Comparison of ENCODE assay signal across 18 cellular contexts in the genomic region with DNA sequence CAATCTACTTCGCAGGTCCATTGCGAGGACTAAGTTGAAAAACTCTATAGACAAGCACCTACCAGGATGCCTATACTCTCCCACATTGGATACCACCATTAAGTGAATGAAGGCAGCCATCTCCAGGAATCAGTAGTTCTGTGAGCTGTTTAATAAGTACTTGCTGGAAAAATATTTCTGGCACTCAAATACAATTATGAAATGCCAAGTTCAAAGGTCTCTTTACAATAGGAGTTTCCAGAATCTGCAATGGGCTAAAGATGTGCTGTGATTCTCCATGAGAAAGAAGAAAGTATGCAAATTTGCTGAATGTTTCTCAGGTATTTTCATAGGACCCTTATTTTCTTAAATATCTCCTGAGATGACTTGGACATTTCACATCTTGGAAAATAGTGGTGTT.
DNase-seq lines count a peak whose midpoint lies in the region; ATAC-seq, FAIRE-seq and TF ChIP-seq lines count a peak whose summit lies in the region.
"Had no signal": no experiment of that assay in that cellular context is flagged by ENCODE, and none has a peak within 500 bp of the region (broad histone marks: within the 10 kb centered on the region; RNA-seq: fewer than 3 reads in every experiment).

No MANE protein-coding gene starts in this region.

- H3K9ac ChIP-seq in astrocyte (ENCODE audit: low read length) (no peak overlapping the region), mesenchymal stem cell (ENCODE audit: low read length) (no peak overlapping the region)

- H3K27ac ChIP-seq in astrocyte (ENCODE audit: low read depth, low read length) (no peak overlapping the region), mesenchymal stem cell (ENCODE audit: low read length, poor library complexity, severe bottlenecking) (no peak overlapping the region), heart right ventricle (no peak overlapping the region), suprapubic skin (no peak overlapping the region)
- H3K27ac ChIP-seq: C4-2B had no signal

- no peak for TF ChIP-seq CTCF in astrocyte (IDR thresholded peaks at IDR 0.05; ENCODE audit: insufficient read depth, low read depth, low read length)
- no peak for TF ChIP-seq CTCF in fibroblast of mammary gland (conservative IDR thresholded peaks at IDR 0.05; ENCODE audit: control insufficient read depth, insufficient read depth, low read depth, low read length)
- TF ChIP-seq CTCF in heart right ventricle (IDR thresholded peaks at IDR 0.05): no peak
- no peak for TF ChIP-seq CTCF in suprapubic skin (IDR thresholded peaks at IDR 0.05)

- H3K9me3 Mint-ChIP-seq in astrocyte (ENCODE audit: unreplicated experiment): peaks cover 3% of the 10 kb centered on the region
- H3K9me3 Mint-ChIP-seq: HFFc6 had no signal

- H3K14ac ChIP-seq in mesenchymal stem cell (ENCODE audit: low read length in 2 of 2): no peak overlapping the region

- no peak overlapping the region for H2BK5ac ChIP-seq in mesenchymal stem cell (ENCODE audit: low read depth, low read length, poor library complexity, severe bottlenecking)

- no peak overlapping the region for H3K27ac Mint-ChIP-seq in astrocyte (ENCODE audit: unreplicated experiment)
- H3K27ac Mint-ChIP-seq: B cell; CD4-positive, alpha-beta memory T cell had no signal

- intact Hi-C loops in heart right ventricle (cut with DNase I): no loop called here

- H3K79me1 ChIP-seq in mesenchymal stem cell (replicated peaks; ENCODE audit: low read length, poor library complexity, severe bottlenecking): no peaks in the 10 kb centered on the region

- no peak overlapping the region for H2BK15ac ChIP-seq in mesenchymal stem cell (ENCODE audit: low read depth, poor library complexity, severe bottlenecking)

- no peak overlapping the region for H3K4ac ChIP-seq in mesenchymal stem cell (ENCODE audit: low read depth in 1 of 2, low read length in 2 of 2)

- H3K9me3 ChIP-seq in astrocyte (ENCODE audit: insufficient read depth, low read depth, low read length): no peaks in the 10 kb centered on the region
- no peaks in the 10 kb centered on the region for H3K9me3 ChIP-seq in mesenchymal stem cell (ENCODE audit: control insufficient read depth, low read length)
- H3K9me3 ChIP-seq in heart right ventricle: peaks cover 0 to 5% (median 0%) of the 10 kb centered on the region in 11 donors
- no peaks in the 10 kb centered on the region for H3K9me3 ChIP-seq in suprapubic skin

- H3K18ac ChIP-seq in mesenchymal stem cell (ENCODE audit: low read depth in 1 of 2, low read length in 2 of 2): no peak overlapping the region

- DNase-seq in EL: peak; percentile 9
- DNase-seq in astrocyte (ENCODE audit: low read depth): no peak
- DNase-seq in fibroblast of mammary gland (ENCODE audit: low read depth): peak; percentile 18
- DNase-seq in mesenchymal stem cell: peak; percentile 8
- no peak for DNase-seq in heart right ventricle
- DNase-seq in suprapubic skin (ENCODE audit: low spot score in 2 of 2): no peak
- no peak for DNase-seq in activated CD4-positive, CD25-positive, alpha-beta regulatory T cell (lab: John Stamatoyannopoulos, UW)
- no peak for DNase-seq in ecto neural progenitor cell (ENCODE audit: low spot score)
- DNase-seq: 8988T; ACHN; CD4-positive, alpha-beta memory T cell; DMS79; HCEC 1CT; HFFc6 had no signal

- H3K4me3 Mint-ChIP-seq in astrocyte (ENCODE audit: unreplicated experiment): no peak overlapping the region
- H3K4me3 Mint-ChIP-seq: B cell; CD4-positive, alpha-beta memory T cell; HFFc6 had no signal

- no peaks in the 10 kb centered on the region for H3K79me2 ChIP-seq in astrocyte (ENCODE audit: insufficient read depth, low read length)

- no peaks in the 10 kb centered on the region for H3K36me3 ChIP-seq in astrocyte (ENCODE audit: insufficient read depth, low read length)
- H3K36me3 ChIP-seq in mesenchymal stem cell (ENCODE audit: control insufficient read depth in 1 of 2, insufficient read depth in 2 of 2, low read depth in 1 of 2, low read length in 2 of 2): no peaks in the 10 kb centered on the region
- H3K36me3 ChIP-seq in heart right ventricle: no peaks in the 10 kb centered on the region
- no peaks in the 10 kb centered on the region for H3K36me3 ChIP-seq in suprapubic skin

- H3K27me3 Mint-ChIP-seq in astrocyte (ENCODE audit: low read depth, unreplicated experiment): no peaks in the 10 kb centered on the region
- H3K27me3 Mint-ChIP-seq: B cell had no signal

- no peak for ATAC-seq in heart right ventricle

- no peak for TF ChIP-seq POLR2A in suprapubic skin (IDR thresholded peaks at IDR 0.05)

- no peak overlapping the region for H2AK5ac ChIP-seq in mesenchymal stem cell (ENCODE audit: low read length, severe bottlenecking)

- H3K23ac ChIP-seq in mesenchymal stem cell (ENCODE audit: low read length in 2 of 2): no peak overlapping the region

- H3K4me1 ChIP-seq in astrocyte (ENCODE audit: insufficient read depth, low read length) (peaks cover 16% of the 10 kb centered on the region), mesenchymal stem cell (ENCODE audit: control insufficient read depth, insufficient read depth, low read depth, low read length) (peaks cover 6% of the 10 kb centered on the region), heart right ventricle (peaks cover 0 to 17% (median 6%) of the 10 kb centered on the region in 9 donors), suprapubic skin (no peaks in the 10 kb centered on the region)

- H2BK120ac ChIP-seq in mesenchymal stem cell (ENCODE audit: low read depth, low read length): no peak overlapping the region

- H4K8ac ChIP-seq in mesenchymal stem cell (ENCODE audit: low read length): no peak overlapping the region

- no peak overlapping the region for H2BK12ac ChIP-seq in mesenchymal stem cell (ENCODE audit: low read length in 2 of 2)

- H2AFZ ChIP-seq in astrocyte (ENCODE audit: low read depth, low read length) (no peak overlapping the region), mesenchymal stem cell (ENCODE audit: low read depth, low read length) (no peak overlapping the region)

- H4K91ac ChIP-seq in mesenchymal stem cell (ENCODE audit: low read length): no peak overlapping the region

- peak; percentile 54 for FAIRE-seq in astrocyte (lab: Jason Lieb, UNC)
- FAIRE-seq: G401.6, GM12892 had no signal

- no peak for TF ChIP-seq EP300 in suprapubic skin (IDR thresholded peaks at IDR 0.05)

- no CpG with 5 or more reads among the region's 2 CpGs for WGBS in mesenchymal stem cell
- WGBS in heart right ventricle, 2 donors: 96% methylated on average over 2 of the region's 2 CpGs
- 100% methylated on average over 2 of the region's 2 CpGs for WGBS in suprapubic skin

- H3K4me2 ChIP-seq in astrocyte (ENCODE audit: low read length) (no peak overlapping the region), mesenchymal stem cell (ENCODE audit: low read length, poor library complexity, severe bottlenecking) (no peak overlapping the region)

- H3K4me3 ChIP-seq in astrocyte (ENCODE audit: insufficient read depth, low read depth, low read length) (no peak overlapping the region), fibroblast of mammary gland (ENCODE audit: control insufficient read depth, low read depth, low read length) (no peak overlapping the region), mesenchymal stem cell (ENCODE audit: insufficient read depth in 1 of 2, low read depth in 1 of 2, low read length in 2 of 2) (no peak overlapping the region), heart right ventricle (no peak overlapping the region), suprapubic skin (no peak overlapping the region)

- no peaks in the 10 kb centered on the region for H3K36me3 Mint-ChIP-seq in astrocyte (ENCODE audit: low read depth, unreplicated experiment)
- H3K36me3 Mint-ChIP-seq: CD4-positive, alpha-beta memory T cell had no signal

- peaks cover 15% of the 10 kb centered on the region for H3K4me1 Mint-ChIP-seq in astrocyte (ENCODE audit: low read depth, unreplicated experiment)
- H3K4me1 Mint-ChIP-seq: B cell; CD4-positive, alpha-beta memory T cell had no signal

- H4K20me1 ChIP-seq in astrocyte (ENCODE audit: insufficient read depth, low read length): no peaks in the 10 kb centered on the region

- H3K27me3 ChIP-seq in astrocyte (ENCODE audit: insufficient read depth, low read length): no peaks in the 10 kb centered on the region
- no peaks in the 10 kb centered on the region for H3K27me3 ChIP-seq in mesenchymal stem cell (ENCODE audit: control insufficient read depth in 1 of 2, insufficient read depth in 1 of 2, low read length in 2 of 2)
- H3K27me3 ChIP-seq in heart right ventricle: no peaks in the 10 kb centered on the region
- no peaks in the 10 kb centered on the region for H3K27me3 ChIP-seq in suprapubic skin

Comparison
In these comparisons a context has a peak if more than half of its experiments do, and no peak if none do; other contexts are left out.
1. DNase-seq: peak in EL (single experiment), fibroblast of mammary gland (single experiment) and mesenchymal stem cell (single experiment); none in astrocyte (single experiment), heart right ventricle (0 of 2), suprapubic skin (0 of 2), activated CD4-positive, CD25-positive, alpha-beta regulatory T cell (0 of 4) and ecto neural progenitor cell (single experiment).